12 cellular contexts compared by ENCODE assay signal in the genomic region with DNA sequence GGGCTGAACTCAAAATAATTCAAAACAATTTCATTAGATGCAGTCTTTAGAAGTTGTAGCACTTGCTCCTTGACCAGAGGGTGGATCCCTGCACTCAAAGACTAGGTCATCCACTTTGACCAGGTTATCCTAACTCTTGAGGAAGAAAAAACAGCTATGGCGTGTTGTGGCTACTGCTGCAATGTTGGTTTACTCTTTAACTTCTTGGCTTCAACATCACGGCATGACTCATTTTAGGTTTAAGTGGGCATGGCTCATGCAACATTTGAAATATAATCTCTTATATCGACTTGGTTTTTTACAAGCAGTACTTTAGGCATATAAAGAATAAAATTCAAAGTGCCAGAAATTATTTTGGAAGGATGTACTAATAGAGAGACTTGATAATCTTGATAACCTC. TPM values are rescaled to one million over a fixed set of nuclear protein-coding genes. Genes with fewer than 3 reads are reported as not detected.
A peak's percentile ranks its signal among the peaks of the same experiment; 100 is the strongest.
DNase-seq lines count a peak whose midpoint lies in the region; ATAC-seq, FAIRE-seq and TF ChIP-seq lines count a peak whose summit lies in the region.
"Had no signal": no experiment of that assay in that cellular context is flagged by ENCODE, and none has a peak within 500 bp of the region (broad histone marks: within the 10 kb centered on the region; RNA-seq: fewer than 3 reads in every experiment).

No MANE protein-coding gene starts in this region.

- H3K4me3 Mint-ChIP-seq in H9 (no peak overlapping the region), endothelial cell (ENCODE audit: unreplicated experiment) (no peak overlapping the region)
- H3K4me3 Mint-ChIP-seq: CD4-positive, CD25-positive, alpha-beta regulatory T cell had no signal

- no peak overlapping the region for H3K56ac ChIP-seq in H9 (ENCODE audit: insufficient read length, low read depth, low read length)

- H3K27ac Mint-ChIP-seq in H9 = no peak overlapping the region
- no peak overlapping the region for H3K27ac Mint-ChIP-seq in endothelial cell (ENCODE audit: unreplicated experiment)
- H3K27ac Mint-ChIP-seq: CD4-positive, CD25-positive, alpha-beta regulatory T cell had no signal

- TF ChIP-seq RAD21 in K562 (CRISPR knock-in tag; conservative IDR thresholded peaks at IDR 0.05 in 1 of 2, IDR thresholded peaks at IDR 0.05 in 1 of 2) (no peak), liver (IDR thresholded peaks at IDR 0.05) (no peak)

- H2BK20ac ChIP-seq in H9 (ENCODE audit: low read depth, low read length, poor library complexity, severe bottlenecking) = no peak overlapping the region

- H3K4me3 ChIP-seq in AG04449 (ENCODE audit: low read depth, low read length) (no peak overlapping the region), LNCaP clone FGC (ENCODE audit: low read depth, low read length) (no peak overlapping the region), K562 (no peak overlapping the region), liver (ENCODE audit: low read depth in 1 of 3, low read length in 3 of 3) (no peak overlapping the region)
- H3K4me3 ChIP-seq: cardiac muscle cell had no signal

- ATAC-seq in K562 (peak; percentile 30; the same call in 2 of the 3 replicates), GM21717 (IDR thresholded peaks at IDR 0.05; ENCODE audit: unreplicated experiment) (no peak)
- ATAC-seq: activated CD4-positive, CD25-positive, alpha-beta regulatory T cell treated with anti-CD3 and anti-CD28 coated beads, Interleukin-2, amount 50 U/mL, for 24 hours had no signal

- H3K36me3 Mint-ChIP-seq in H9 (ENCODE audit: insufficient read depth in 1 of 3, low read depth in 3 of 3) (no peaks in the 10 kb centered on the region), endothelial cell (ENCODE audit: low read depth, unreplicated experiment) (no peaks in the 10 kb centered on the region)
- H3K36me3 Mint-ChIP-seq: CD4-positive, CD25-positive, alpha-beta regulatory T cell had no signal

- no peak overlapping the region for H3K18ac ChIP-seq in H9 (ENCODE audit: insufficient read length, low read depth, low read length)

- H2BK12ac ChIP-seq in H9 (ENCODE audit: insufficient read length, low read depth, low read length) = no peak overlapping the region

- WGBS in K562 (ENCODE audit: insufficient coverage, low coverage, missing lambda C conversion rate) = 6% methylated on average over 3 of the region's 3 CpGs
- 34% methylated on average over 3 of the region's 3 CpGs for WGBS in liver
- no CpG with 5 or more reads among the region's 3 CpGs for WGBS in H9 (ENCODE audit: extremely low coverage, insufficient read length, low lambda C conversion rate)

- H4K91ac ChIP-seq in H9 (ENCODE audit: insufficient read length, low read depth, low read length) = no peak overlapping the region

- H3K9ac ChIP-seq in K562 (ENCODE audit: insufficient read depth in 1 of 2, low read depth in 2 of 2, low read length in 2 of 2) (no peak overlapping the region), liver (ENCODE audit: low read depth in 1 of 2, low read length in 2 of 2) (no peak overlapping the region), H9 (ENCODE audit: extremely low read depth, insufficient read length, low read length) (no peak overlapping the region)

- H3T11ph ChIP-seq in H9 (ENCODE audit: low read length) = no peak overlapping the region

- no peak overlapping the region for H3K4ac ChIP-seq in H9 (ENCODE audit: low read depth, low read length)

- H3K9me3 Mint-ChIP-seq in H9 = no peaks in the 10 kb centered on the region
- H3K9me3 Mint-ChIP-seq in endothelial cell (ENCODE audit: unreplicated experiment) = no peaks in the 10 kb centered on the region
- H3K9me3 Mint-ChIP-seq: CD4-positive, CD25-positive, alpha-beta regulatory T cell had no signal

- no peaks in the 10 kb centered on the region; a peak in 2 of 5 replicates for H3K4me1 ChIP-seq in K562 (replicated peaks in 1 of 2; ENCODE audit: control insufficient read depth in 2 of 2, insufficient read depth in 2 of 2, low read length in 2 of 2)
- peaks cover 3 to 8% (median 4%) of the 10 kb centered on the region in 4 donors for H3K4me1 ChIP-seq in liver (ENCODE audit: control insufficient read depth in 4 of 4, insufficient read depth in 4 of 4, low read length in 3 of 4)
- no peaks in the 10 kb centered on the region for H3K4me1 ChIP-seq in H9 (ENCODE audit: insufficient read depth, low read length)

- no peak overlapping the region for H2BK15ac ChIP-seq in H9 (ENCODE audit: low read depth, low read length)

- H3K4me1 Mint-ChIP-seq in H9 (peaks cover 5 to 6% of the 10 kb centered on the region in 2 experiments), endothelial cell (ENCODE audit: unreplicated experiment) (no peaks in the 10 kb centered on the region)

- no peak overlapping the region for H3K14ac ChIP-seq in H9 (ENCODE audit: insufficient read depth, low read length)

- no peaks in the 10 kb centered on the region for H3K79me1 ChIP-seq in H9 (ENCODE audit: insufficient read depth, low read depth, low read length, poor library complexity, severe bottlenecking)

- no peak for TF ChIP-seq EP300 in K562 (IDR thresholded peaks at IDR 0.05; ENCODE audit: low read length)

- no peak overlapping the region for H4K8ac ChIP-seq in H9 (replicated peaks; ENCODE audit: insufficient read length, low read depth, low read length)

- H3K9me1 ChIP-seq in K562 (ENCODE audit: control insufficient read depth, insufficient read depth, low read length) = no peaks in the 10 kb centered on the region

- H3K27me3 Mint-ChIP-seq in H9 (ENCODE audit: low read depth) (peaks cover 4% of the 10 kb centered on the region), endothelial cell (ENCODE audit: unreplicated experiment) (no peaks in the 10 kb centered on the region)

- CTCF ChIA-PET in AG04449 (lab: Yijun Ruan, JAX) (interaction anchor here (8.1 to 12.7 kb wide), 2 partner anchors 75 to 184 kb away, joined by 104 to 230 read pairs; no protein-coding TSS in a partner anchor), K562 (lab: Yijun Ruan, JAX; ENCODE audit: low intra/inter-chr PET ratio) (interaction anchor here (0.7 kb wide), 1 partner anchor 177 kb away, joined by 3 read pairs; no protein-coding TSS in a partner anchor)

- no peak overlapping the region for H2AK5ac ChIP-seq in H9 (ENCODE audit: insufficient read length, low read length)

- in situ Hi-C loops in K562 (cut with MboI) = no loop called here

- H3K23me2 ChIP-seq in H9 (ENCODE audit: insufficient read length, low read depth, low read length, poor library complexity, severe bottlenecking) = no peaks in the 10 kb centered on the region

- no peaks in the 10 kb centered on the region for H3K9me3 ChIP-seq in K562 (replicated peaks; ENCODE audit: control insufficient read depth, insufficient read depth, low read depth, low read length)
- H3K9me3 ChIP-seq in liver (ENCODE audit: control insufficient read depth in 4 of 4, low read length in 3 of 4) = no peaks in the 10 kb centered on the region
- no peaks in the 10 kb centered on the region for H3K9me3 ChIP-seq in H9 (ENCODE audit: control insufficient read depth, low read depth, low read length)

- no peak overlapping the region for H2BK120ac ChIP-seq in H9 (ENCODE audit: low read depth, low read length, poor library complexity, severe bottlenecking)

- H4K20me1 ChIP-seq in K562 (replicated peaks; ENCODE audit: control insufficient read depth, insufficient read depth, low read length) (no peaks in the 10 kb centered on the region), H9 (ENCODE audit: control insufficient read depth, insufficient read depth, insufficient read length) (no peaks in the 10 kb centered on the region)

- H3K79me2 ChIP-seq in K562 (ENCODE audit: control insufficient read depth, insufficient read depth, low read length) (no peaks in the 10 kb centered on the region), H9 (ENCODE audit: insufficient read depth, low read length) (no peaks in the 10 kb centered on the region)

- POLR2A ChIA-PET in AG04449 (lab: Yijun Ruan, JAX) = interaction anchor here (0.7 kb wide), 1 partner anchor 105 kb away, joined by 3 read pairs; no protein-coding TSS in a partner anchor
- POLR2A ChIA-PET in K562 (lab: Yijun Ruan, JAX) = no interaction called here

- BruUV-seq in K562 (replicated peaks; lab: Mats Ljungman, UMichigan) = no TSS peak

- DNase-seq in AG04449 (ENCODE audit: low read depth, low spot score) (peak; percentile 16), LNCaP clone FGC (ENCODE audit: low read depth) (peak; percentile 78), K562 (ENCODE audit: extremely low read depth in 1 of 4, low spot score in 3 of 4) (no peak), NCI-H446 (lab: John Stamatoyannopoulos, UW) (no peak), H9 (no peak), endothelial cell (ENCODE audit: low spot score) (no peak)
- DNase-seq: CD4-positive, CD25-positive, alpha-beta regulatory T cell; NCI-H526 treated with DMSO at 0.1 percent for 48 hours had no signal

- no peak for FAIRE-seq in K562 (lab: Jason Lieb, UNC)

- H3K4me2 ChIP-seq in K562 (ENCODE audit: insufficient read depth, low read length) (no peak overlapping the region), H9 (ENCODE audit: insufficient read depth, insufficient read length, low read length) (no peak overlapping the region)

- H3K36me3 ChIP-seq in K562 (ENCODE audit: control insufficient read depth, insufficient read depth, low read length) (no peaks in the 10 kb centered on the region), liver (ENCODE audit: control insufficient read depth in 4 of 4, insufficient read depth in 3 of 4, low read depth in 1 of 4, low read length in 3 of 4) (no peaks in the 10 kb centered on the region)
- H3K36me3 ChIP-seq: cardiac muscle cell had no signal

- H2AFZ ChIP-seq in K562 (ENCODE audit: low read depth, low read length) = 0 out of 2 replicates have a peak overlapping the region, but pooled peaks have one; percentile 11
- no peak overlapping the region for H2AFZ ChIP-seq in H9 (ENCODE audit: low read length)

- H3K23ac ChIP-seq in H9 (ENCODE audit: insufficient read length, low read depth, low read length) = no peak overlapping the region

- no peak for TF ChIP-seq CTCF in AG04449 (IDR thresholded peaks at IDR 0.05; ENCODE audit: insufficient read depth, low read length, missing control alignments)
- no peak for TF ChIP-seq CTCF in LNCaP clone FGC (IDR thresholded peaks at IDR 0.05; ENCODE audit: control insufficient read depth, extremely low read depth, insufficient read depth)
- TF ChIP-seq CTCF in K562 (IDR thresholded peaks at IDR 0.05 in 2 of 3, conservative IDR thresholded peaks at IDR 0.05 in 1 of 3; ENCODE audit: insufficient read depth in 2 of 3, low read depth in 1 of 3, low read length in 3 of 3) = no peak
- TF ChIP-seq CTCF in liver (IDR thresholded peaks at IDR 0.05; ENCODE audit: low read depth, low read length, missing input control) = no peak
- TF ChIP-seq CTCF in H9 (conservative IDR thresholded peaks at IDR 0.05) = no peak
- no peak for TF ChIP-seq CTCF in endothelial cell (IDR thresholded peaks at IDR 0.05; ENCODE audit: unreplicated experiment)

- intact Hi-C loops in K562 (cut with micrococcal nuclease) = loop anchor here (10.0 kb wide), 1 partner anchor 287 kb away; no protein-coding TSS in a partner anchor

- TF ChIP-seq POLR2A in K562 (conservative IDR thresholded peaks at IDR 0.05) = no peak

- H3K27ac ChIP-seq in K562 (ENCODE audit: extremely low read depth, low read depth, low read length) (no peak overlapping the region), liver (ENCODE audit: low read depth in 1 of 2, low read length in 2 of 2) (no peak overlapping the region), H9 (ENCODE audit: insufficient read length, low read depth, low read length) (no peak overlapping the region)
- H3K27ac ChIP-seq: cardiac muscle cell had no signal

- no peak overlapping the region for H2BK5ac ChIP-seq in H9 (ENCODE audit: insufficient read length, low read length)

- H4K5ac ChIP-seq in H9 (ENCODE audit: insufficient read length, low read depth, low read length) = no peak overlapping the region

- H3K27me3 ChIP-seq in K562 (ENCODE audit: control insufficient read depth in 2 of 2, insufficient read depth in 2 of 2, low read length in 2 of 2) = peaks cover 0 to 10% of the 10 kb centered on the region in 2 experiments; a peak in 2 of 5 replicates
- H3K27me3 ChIP-seq in liver (ENCODE audit: control insufficient read depth in 4 of 4, insufficient read depth in 4 of 4, low read length in 3 of 4) = no peaks in the 10 kb centered on the region
- H3K27me3 ChIP-seq in H9 (ENCODE audit: insufficient read depth, low read length) = no peaks in the 10 kb centered on the region
- H3K27me3 ChIP-seq: cardiac muscle cell had no signal

RNA-seq across cellular contexts. Expression of a gene that starts 35.4 kb away (rescaled TPM):
- not detected in 2 replicates for total RNA-seq in K562 (2011; cell fraction: chromatin; rRNA removed; ENCODE audit: low replicate concordance)
- not detected in 2 replicates for total RNA-seq in K562 (2011; cell fraction: nucleolus; rRNA removed)
- total RNA-seq in K562 (2011; cell fraction: nucleoplasm; rRNA removed) = not detected in 2 replicates
- total RNA-seq in K562 (2014; rRNA removed) (0.36 TPM in 1 of 2 replicates, not detected in the other), K562 (2014; rRNA removed; fragmentation: Illumina TruSeq; extraction: Trizol) (not detected in 2 replicates), K562 (2015; rRNA removed; fragmentation: Illumina TruSeq; extraction: Trizol) (not detected in 2 replicates), K562 (2021) (not detected in 2 replicates), liver (under 1 TPM; 0.28 to 0.50 TPM), H9 (2021) (1.9 and 2.1 TPM in 2 replicates), endothelial cell (ENCODE audit: unreplicated experiment) (not detected)
- polyA plus RNA-seq in K562 (2011; rRNA removed) (not detected in 2 replicates), K562 (2014; fragmentation: Illumina TruSeq; extraction: Trizol) (not detected in 2 replicates), K562 (2014; fragmentation: Nextera tagmentation; extraction: Ambion mirVana) (not detected), K562 (2014; rRNA removed) (0.03 TPM in 1 of 2 replicates, not detected in the other), liver (under 1 TPM; 0.14 to 0.39 TPM)
- not detected in 2 replicates for polyA plus RNA-seq in K562 (2011; cell fraction: cytosol; rRNA removed)
- not detected in 2 replicates for polyA plus RNA-seq in K562 (2011; cell fraction: nucleus; rRNA removed)
- 0.10 TPM in 1 of 2 replicates, not detected in the other for polyA plus RNA-seq in K562 (2012)
- not detected in 2 replicates for polyA minus RNA-seq in K562 (2011; rRNA and poly(A)+ RNA removed)
- not detected in 2 replicates for polyA minus RNA-seq in K562 (2011; cell fraction: cytosol; rRNA and poly(A)+ RNA removed)
- not detected in 2 replicates for polyA minus RNA-seq in K562 (2011; cell fraction: nucleus; rRNA and poly(A)+ RNA removed)
- total RNA-seq: CD4-positive, CD25-positive, alpha-beta regulatory T cell had no signal

RNA-seq across cellular contexts. Expression of a gene that starts 41.0 kb away (rescaled TPM):
- total RNA-seq in K562 (2011; cell fraction: chromatin; rRNA removed; ENCODE audit: low replicate concordance) = 287 and 292 TPM in 2 replicates
- 238 and 263 TPM in 2 replicates for total RNA-seq in K562 (2011; cell fraction: nucleolus; rRNA removed)
- total RNA-seq in K562 (2011; cell fraction: nucleoplasm; rRNA removed) = 259 and 261 TPM in 2 replicates
- total RNA-seq in K562 (2014; rRNA removed) (27.6 and 37.1 TPM in 2 replicates), K562 (2014; rRNA removed; fragmentation: Illumina TruSeq; extraction: Trizol) (29.3 and 29.5 TPM in 2 replicates), K562 (2015; rRNA removed; fragmentation: Illumina TruSeq; extraction: Trizol) (23.9 TPM in 2 replicates), K562 (2021) (42.5 and 45.9 TPM in 2 replicates), liver (10 to 100 TPM; 41.4 to 46.7 TPM), H9 (2021) (24.2 TPM in 2 replicates), endothelial cell (ENCODE audit: unreplicated experiment) (24.1 TPM)
- polyA plus RNA-seq in K562 (2011; rRNA removed) (41.1 and 46.5 TPM in 2 replicates), K562 (2014; fragmentation: Illumina TruSeq; extraction: Trizol) (31.6 and 32.0 TPM in 2 replicates), K562 (2014; fragmentation: Nextera tagmentation; extraction: Ambion mirVana) (10 to 100 TPM; 17.1 to 19.1 TPM), K562 (2014; rRNA removed) (23.4 and 26.6 TPM in 2 replicates), liver (10 to 100 TPM in 1 of 2 donors, 1 to 10 TPM in 1; 9.5 to 13.2 TPM)
- 51.7 and 58.3 TPM in 2 replicates for polyA plus RNA-seq in K562 (2011; cell fraction: cytosol; rRNA removed)
- polyA plus RNA-seq in K562 (2011; cell fraction: nucleus; rRNA removed) = 128 and 144 TPM in 2 replicates
- 25.2 and 35.2 TPM in 2 replicates for polyA plus RNA-seq in K562 (2012)
- polyA minus RNA-seq in K562 (2011; rRNA and poly(A)+ RNA removed) = 90.7 and 106 TPM in 2 replicates
- polyA minus RNA-seq in K562 (2011; cell fraction: cytosol; rRNA and poly(A)+ RNA removed) = 49.1 and 49.2 TPM in 2 replicates
- polyA minus RNA-seq in K562 (2011; cell fraction: nucleus; rRNA and poly(A)+ RNA removed) = 67.6 and 93.7 TPM in 2 replicates

Comparison
In these comparisons a context has a peak if more than half of its experiments do, and no peak if none do; other contexts are left out.
1. DNase-seq: peak in AG04449 (single experiment) and LNCaP clone FGC (single experiment); none in K562 (0 of 4), NCI-H446 (0 of 2), H9 (single experiment) and endothelial cell (single experiment).